13 cellular contexts compared by ENCODE assay signal in genomic region chr18:50747849-50748242, GRCh38.
DNase-seq lines count a peak whose midpoint lies in the region; ATAC-seq and TF ChIP-seq lines count a peak whose summit lies in the region.
"Had no signal": no experiment of that assay in that cellular context is flagged by ENCODE, and none has a peak within 500 bp of the region (broad histone marks: within the 10 kb centered on the region; RNA-seq: fewer than 3 reads in every experiment).

No MANE protein-coding gene starts in this region.

- no peaks in the 10 kb centered on the region for H3K79me2 ChIP-seq in HCT116 (ENCODE audit: insufficient read depth, low read length)
- no peaks in the 10 kb centered on the region for H3K79me2 ChIP-seq in mesendoderm (ENCODE audit: control insufficient read depth, insufficient read depth, low read length)

- H3K36me3 ChIP-seq in HCT116 (ENCODE audit: control insufficient read depth in 1 of 2, insufficient read depth in 2 of 2, low read length in 2 of 2) (no peaks in the 10 kb centered on the region), NT2/D1 (ENCODE audit: insufficient read depth, insufficient read length, low read length) (no peaks in the 10 kb centered on the region), mesendoderm (ENCODE audit: control insufficient read depth, insufficient read depth, low read length) (no peaks in the 10 kb centered on the region), neuronal stem cell (replicated peaks in 1 of 2; ENCODE audit: control insufficient read depth in 2 of 2, insufficient read depth in 2 of 2, low read length in 2 of 2) (no peaks in the 10 kb centered on the region), brain microvascular endothelial cell (replicated peaks) (no peaks in the 10 kb centered on the region), suprapubic skin (no peaks in the 10 kb centered on the region)
- H3K36me3 ChIP-seq: SJCRH30 had no signal

- no peak overlapping the region for H3K4ac ChIP-seq in mesendoderm (ENCODE audit: low read depth, low read length)
- no peak overlapping the region for H3K4ac ChIP-seq in neuronal stem cell (ENCODE audit: low read length)

- H2BK120ac ChIP-seq in mesendoderm (ENCODE audit: low read depth, low read length) (peak overlapping the region; percentile 17), neuronal stem cell (ENCODE audit: low read depth, low read length) (no peak overlapping the region)

- H3K14ac ChIP-seq in neuronal stem cell (ENCODE audit: low read length), result no peak overlapping the region

- H3K27me3 Mint-ChIP-seq in activated naive CD4-positive, alpha-beta T cell treated with anti-CD3 and anti-CD28 coated beads for 36 hours (ENCODE audit: low read depth), result peaks cover 32% of the 10 kb centered on the region

- H3K4me1 Mint-ChIP-seq in activated naive CD4-positive, alpha-beta T cell treated with anti-CD3 and anti-CD28 coated beads for 36 hours (ENCODE audit: low read depth), result no peaks in the 10 kb centered on the region

- H3K9me2 ChIP-seq in HCT116 (ENCODE audit: insufficient read depth), result no peaks in the 10 kb centered on the region

- TF ChIP-seq CTCF in HCT116 (IDR thresholded peaks at IDR 0.05 in 2 of 3, conservative IDR thresholded peaks at IDR 0.05 in 1 of 3; ENCODE audit: borderline replicate concordance in 1 of 3, insufficient read depth in 1 of 3, low read depth in 2 of 3, low read length in 2 of 3) (no peak), brain microvascular endothelial cell (IDR thresholded peaks at IDR 0.05; ENCODE audit: low read depth, low read length, missing control alignments) (no peak), suprapubic skin (IDR thresholded peaks at IDR 0.05) (no peak)

- no peak for TF ChIP-seq EP300 in suprapubic skin (IDR thresholded peaks at IDR 0.05)

- BruUV-seq in HCT116 (replicated peaks; lab: Mats Ljungman, UMichigan), result no TSS peak

- DNase-seq in HCT116 (ENCODE audit: low read depth, low spot score) (no peak), NT2/D1 (ENCODE audit: low read depth, low spot score) (no peak), mesendoderm (no peak), neuronal stem cell (ENCODE audit: low spot score) (no peak), brain microvascular endothelial cell (no peak), suprapubic skin (ENCODE audit: low spot score in 2 of 2) (no peak)
- no peak for DNase-seq in activated naive CD4-positive, alpha-beta T cell treated with anti-CD3 and anti-CD28 coated beads for 36 hours
- DNase-seq: GF-D8, GOT3, NCI-H1105 treated with DMSO at 0.1 percent for 48 hours, SJCRH30 had no signal

- ATAC-seq in HCT116 (peak; percentile 46; the same call in 1 of the 2 replicates), GM18858 (IDR thresholded peaks at IDR 0.05; ENCODE audit: unreplicated experiment) (no peak)

- H3K27ac Mint-ChIP-seq in activated naive CD4-positive, alpha-beta T cell treated with anti-CD3 and anti-CD28 coated beads for 36 hours, result no peak overlapping the region

- H3K4me3 ChIP-seq in HCT116 (replicated peaks in 1 of 2; ENCODE audit: low read depth in 1 of 2, low read length in 2 of 2) (no peak overlapping the region), NT2/D1 (ENCODE audit: insufficient read length, low read depth) (no peak overlapping the region), mesendoderm (ENCODE audit: low read length) (no peak overlapping the region), neuronal stem cell (ENCODE audit: low read length in 2 of 2) (peak overlapping the region in 1 of 2 donors; percentile 5), brain microvascular endothelial cell (ENCODE audit: low read depth, low read length) (no peak overlapping the region), suprapubic skin (no peak overlapping the region)
- H3K4me3 ChIP-seq: SJCRH30 had no signal

- H3K23ac ChIP-seq in mesendoderm (ENCODE audit: low read length), result no peak overlapping the region
- H3K23ac ChIP-seq in neuronal stem cell (ENCODE audit: low read depth, low read length, poor library complexity), result no peak overlapping the region

- no peak for TF ChIP-seq POLR2A in HCT116 (IDR thresholded peaks at IDR 0.05; ENCODE audit: borderline replicate concordance, extremely low read depth, insufficient read depth, insufficient read length)
- no peak for TF ChIP-seq POLR2A in suprapubic skin (IDR thresholded peaks at IDR 0.05)

- H3K4me1 ChIP-seq in HCT116 (ENCODE audit: control insufficient read depth in 1 of 2, insufficient read depth in 2 of 2, low read length in 2 of 2) (peaks cover 9 to 16% of the 10 kb centered on the region in 2 experiments; a peak in 3 of 4 replicates), NT2/D1 (ENCODE audit: insufficient read depth, insufficient read length) (peaks cover 7% of the 10 kb centered on the region), mesendoderm (ENCODE audit: control insufficient read depth, low read depth, low read length) (peaks cover 14% of the 10 kb centered on the region), neuronal stem cell (ENCODE audit: control insufficient read depth in 2 of 2, insufficient read depth in 1 of 2, low read depth in 1 of 2, low read length in 2 of 2) (peaks cover 16 to 30% of the 10 kb centered on the region in 2 donors), suprapubic skin (no peaks in the 10 kb centered on the region)
- H3K4me1 ChIP-seq: SJCRH30 had no signal

- peak overlapping the region; percentile 76 for H3K56ac ChIP-seq in mesendoderm (ENCODE audit: low read length)

- H3K4me2 ChIP-seq in HCT116 (ENCODE audit: low read length) (0 out of 2 replicates have a peak overlapping the region, but pooled peaks have one; percentile 12), mesendoderm (ENCODE audit: low read length) (no peak overlapping the region), neuronal stem cell (ENCODE audit: insufficient read depth, low read length, poor library complexity, severe bottlenecking) (peak overlapping the region; percentile 28)

- H2AK5ac ChIP-seq in mesendoderm (ENCODE audit: low read length) (no peak overlapping the region), neuronal stem cell (ENCODE audit: low read depth, low read length) (no peak overlapping the region)

- H3K9me3 Mint-ChIP-seq in activated naive CD4-positive, alpha-beta T cell treated with anti-CD3 and anti-CD28 coated beads for 36 hours, result no peaks in the 10 kb centered on the region

- peak overlapping the region; percentile 68 for H3K18ac ChIP-seq in mesendoderm (ENCODE audit: low read length)
- H3K18ac ChIP-seq in neuronal stem cell (ENCODE audit: low read length), result peak overlapping the region; percentile 90

- in situ Hi-C loops in brain microvascular endothelial cell (cut with HindIII; ENCODE audit: low pct_ligation_motif_present, low sequenced_read_pairs), result no loop called here

- H3K36me3 Mint-ChIP-seq in activated naive CD4-positive, alpha-beta T cell treated with anti-CD3 and anti-CD28 coated beads for 36 hours (ENCODE audit: low read depth), result no peaks in the 10 kb centered on the region

- no peak for TF ChIP-seq RAD21 in HCT116 (IDR thresholded peaks at IDR 0.05; ENCODE audit: low read depth)

- H2AFZ ChIP-seq in HCT116 (ENCODE audit: low read depth, low read length, poor library complexity, severe bottlenecking) (no peak overlapping the region), neuronal stem cell (ENCODE audit: low read length) (peak overlapping the region; percentile 82)

- H2BK12ac ChIP-seq in neuronal stem cell (ENCODE audit: low read length), result no peak overlapping the region

- H3K27ac ChIP-seq in HCT116 (ENCODE audit: low read depth, low read length) (no peak overlapping the region), mesendoderm (ENCODE audit: low read depth, low read length) (peak overlapping the region; percentile 81), neuronal stem cell (replicated peaks; ENCODE audit: low read length) (peak overlapping the region; percentile 64), brain microvascular endothelial cell (no peak overlapping the region), suprapubic skin (no peak overlapping the region)
- H3K27ac ChIP-seq: RWPE1, SJCRH30 had no signal

- H4K5ac ChIP-seq in mesendoderm (ENCODE audit: low read length), result no peak overlapping the region

- H4K20me1 ChIP-seq in HCT116 (ENCODE audit: insufficient read depth), result no peaks in the 10 kb centered on the region

- no peak overlapping the region for H2BK15ac ChIP-seq in mesendoderm (replicated peaks; ENCODE audit: low read depth)
- no peak overlapping the region for H2BK15ac ChIP-seq in neuronal stem cell (ENCODE audit: low read length)

- H3K9ac ChIP-seq in HCT116 (ENCODE audit: low read length) (no peak overlapping the region), NT2/D1 (ENCODE audit: insufficient read length, low read depth) (peak overlapping the region; percentile 44), mesendoderm (ENCODE audit: low read length) (no peak overlapping the region), neuronal stem cell (ENCODE audit: low read depth, low read length, poor library complexity) (no peak overlapping the region)

- H3K9me3 ChIP-seq in HCT116 (ENCODE audit: control insufficient read depth in 1 of 2, insufficient read depth in 1 of 2, low read depth in 1 of 2, low read length in 2 of 2) (no peaks in the 10 kb centered on the region), NT2/D1 (ENCODE audit: insufficient read depth, low read length) (peaks cover 14% of the 10 kb centered on the region; the same call in 1 of the 2 replicates), neuronal stem cell (replicated peaks in 1 of 2; ENCODE audit: control insufficient read depth in 2 of 2, insufficient read depth in 1 of 2, low read depth in 1 of 2, low read length in 2 of 2) (peaks cover 0 to 5% of the 10 kb centered on the region in 2 donors), suprapubic skin (no peaks in the 10 kb centered on the region)
- H3K9me3 ChIP-seq: SJCRH30 had no signal

- WGBS in mesendoderm (ENCODE audit: extremely low coverage, insufficient coverage, low lambda C conversion rate), result no CpG with 5 or more reads among the region's 1 CpG
- no CpG with 5 or more reads among the region's 1 CpG for WGBS in neuronal stem cell (ENCODE audit: extremely low coverage in 2 of 2, insufficient read length in 2 of 2, insufficient replicate concordance in 1 of 2), 2 donors
- 45% methylated on average over 1 of the region's 1 CpG for WGBS in suprapubic skin

- H3K4me3 Mint-ChIP-seq in activated naive CD4-positive, alpha-beta T cell treated with anti-CD3 and anti-CD28 coated beads for 36 hours, result no peak overlapping the region

- H3K27me3 ChIP-seq in HCT116 (ENCODE audit: insufficient read depth, low read length), result peaks cover 7% of the 10 kb centered on the region; the same call in 1 of the 2 replicates
- H3K27me3 ChIP-seq in NT2/D1 (ENCODE audit: insufficient read depth, insufficient read length), result no peaks in the 10 kb centered on the region
- H3K27me3 ChIP-seq in mesendoderm (ENCODE audit: insufficient read depth, low read length, poor library complexity), result no peaks in the 10 kb centered on the region
- peaks cover 0 to 2% (median 0%) of the 10 kb centered on the region in 3 experiments for H3K27me3 ChIP-seq in neuronal stem cell (ENCODE audit: control insufficient read depth in 3 of 3, insufficient read depth in 3 of 3, low read depth in 1 of 3, low read length in 3 of 3)
- no peaks in the 10 kb centered on the region for H3K27me3 ChIP-seq in brain microvascular endothelial cell (replicated peaks)
- peaks cover 7% of the 10 kb centered on the region for H3K27me3 ChIP-seq in suprapubic skin
- H3K27me3 ChIP-seq: SJCRH30 had no signal

- no peak overlapping the region for H4K8ac ChIP-seq in mesendoderm (ENCODE audit: low read depth, low read length)
- H4K8ac ChIP-seq in neuronal stem cell (ENCODE audit: low read depth, low read length), result no peak overlapping the region

- H3K79me1 ChIP-seq in mesendoderm (ENCODE audit: low read length), result no peaks in the 10 kb centered on the region
- no peaks in the 10 kb centered on the region for H3K79me1 ChIP-seq in neuronal stem cell (ENCODE audit: low read depth, low read length)

- H4K91ac ChIP-seq in neuronal stem cell (ENCODE audit: low read depth, low read length, poor library complexity), result no peak overlapping the region

- H2BK5ac ChIP-seq in mesendoderm (ENCODE audit: low read length) (peak overlapping the region; percentile 80), neuronal stem cell (ENCODE audit: low read length) (no peak overlapping the region)

- CTCF ChIA-PET in HCT116 (lab: Charles Lee), result no interaction called here
- CTCF ChIA-PET in activated naive CD4-positive, alpha-beta T cell treated with anti-CD3 and anti-CD28 coated beads for 36 hours (lab: Charles Lee), result no interaction called here

- intact Hi-C loops in HCT116 (cut with micrococcal nuclease), result no loop called here
- intact Hi-C loops in activated naive CD4-positive, alpha-beta T cell treated with anti-CD3 and anti-CD28 coated beads for 36 hours (cut with micrococcal nuclease), result no loop called here

- POLR2A ChIA-PET in HCT116 (lab: Charles Lee), result no interaction called here

- RAD21 ChIA-PET in HCT116 (lab: Charles Lee; ENCODE audit: low non-redundant PET in 1 of 2, low total read pairs in 2 of 2, uncharacterized antibody in 2 of 2, unreplicated experiment in 2 of 2), result no interaction called here

Comparison
In these comparisons a context has a peak if more than half of its experiments do, and no peak if none do; other contexts are left out.
1. H3K27ac ChIP-seq: peak in mesendoderm (single experiment) and neuronal stem cell (single experiment); none in HCT116 (single experiment), brain microvascular endothelial cell (single experiment) and suprapubic skin (single experiment).